Comparison of ENCODE assay signal across 1 cellular context in the genomic region with DNA sequence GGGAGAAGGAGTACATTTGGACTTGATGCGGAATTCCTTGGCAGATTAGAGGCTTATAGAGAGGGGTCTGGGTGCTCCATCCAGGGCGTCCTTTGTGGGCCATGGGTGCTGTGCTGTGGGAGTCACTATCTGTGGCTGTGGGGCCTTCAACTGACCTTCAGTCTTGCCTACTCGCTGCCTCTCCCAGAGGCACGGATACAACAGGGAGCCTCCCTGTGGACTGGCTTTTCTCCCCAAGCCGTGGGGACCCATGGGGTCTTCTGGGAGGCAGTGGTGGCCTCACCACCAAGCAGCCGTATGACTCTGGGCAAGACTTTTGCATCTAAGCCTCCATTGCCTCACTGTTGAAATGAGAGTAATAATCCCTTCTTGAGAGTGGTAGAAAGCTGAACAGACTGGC.
TF ChIP-seq lines count a peak whose summit lies in the region.

No MANE protein-coding gene starts in this region.

TF ChIP-seq in WTC11, 78 proteins besides CTCF, POLR2A, EP300 and RAD21 (continued from another document):
- TF ChIP-seq, protein P1, sequence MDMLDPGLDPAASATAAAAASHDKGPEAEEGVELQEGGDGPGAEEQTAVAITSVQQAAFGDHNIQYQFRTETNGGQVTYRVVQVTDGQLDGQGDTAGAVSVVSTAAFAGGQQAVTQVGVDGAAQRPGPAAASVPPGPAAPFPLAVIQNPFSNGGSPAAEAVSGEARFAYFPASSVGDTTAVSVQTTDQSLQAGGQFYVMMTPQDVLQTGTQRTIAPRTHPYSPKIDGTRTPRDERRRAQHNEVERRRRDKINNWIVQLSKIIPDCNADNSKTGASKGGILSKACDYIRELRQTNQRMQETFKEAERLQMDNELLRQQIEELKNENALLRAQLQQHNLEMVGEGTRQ (CRISPR knock-in tag; IDR thresholded peaks at IDR 0.05): no peak
- no peak for TF ChIP-seq SMAD3 (CRISPR knock-in tag; IDR thresholded peaks at IDR 0.05; ENCODE audit: borderline replicate concordance)
- TF ChIP-seq RELA (CRISPR knock-in tag; IDR thresholded peaks at IDR 0.05; ENCODE audit: borderline replicate concordance): no peak
- no peak for TF ChIP-seq NFE2L1 (CRISPR knock-in tag; IDR thresholded peaks at IDR 0.05)
- no peak for TF ChIP-seq ZNF138 (CRISPR knock-in tag; conservative IDR thresholded peaks at IDR 0.05)
- TF ChIP-seq ZNF416 (CRISPR knock-in tag; IDR thresholded peaks at IDR 0.05): no peak
- TF ChIP-seq CREM (CRISPR knock-in tag; IDR thresholded peaks at IDR 0.05): no peak
- no peak for TF ChIP-seq JUN (CRISPR knock-in tag; IDR thresholded peaks at IDR 0.05)
- no peak for TF ChIP-seq ZNF263 (CRISPR knock-in tag; IDR thresholded peaks at IDR 0.05; ENCODE audit: low read depth)
- TF ChIP-seq GABPB1 (CRISPR knock-in tag; IDR thresholded peaks at IDR 0.05): no peak
- TF ChIP-seq, protein P2, sequence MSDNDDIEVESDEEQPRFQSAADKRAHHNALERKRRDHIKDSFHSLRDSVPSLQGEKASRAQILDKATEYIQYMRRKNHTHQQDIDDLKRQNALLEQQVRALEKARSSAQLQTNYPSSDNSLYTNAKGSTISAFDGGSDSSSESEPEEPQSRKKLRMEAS (CRISPR knock-in tag; IDR thresholded peaks at IDR 0.05): no peak
- TF ChIP-seq, protein P3, sequence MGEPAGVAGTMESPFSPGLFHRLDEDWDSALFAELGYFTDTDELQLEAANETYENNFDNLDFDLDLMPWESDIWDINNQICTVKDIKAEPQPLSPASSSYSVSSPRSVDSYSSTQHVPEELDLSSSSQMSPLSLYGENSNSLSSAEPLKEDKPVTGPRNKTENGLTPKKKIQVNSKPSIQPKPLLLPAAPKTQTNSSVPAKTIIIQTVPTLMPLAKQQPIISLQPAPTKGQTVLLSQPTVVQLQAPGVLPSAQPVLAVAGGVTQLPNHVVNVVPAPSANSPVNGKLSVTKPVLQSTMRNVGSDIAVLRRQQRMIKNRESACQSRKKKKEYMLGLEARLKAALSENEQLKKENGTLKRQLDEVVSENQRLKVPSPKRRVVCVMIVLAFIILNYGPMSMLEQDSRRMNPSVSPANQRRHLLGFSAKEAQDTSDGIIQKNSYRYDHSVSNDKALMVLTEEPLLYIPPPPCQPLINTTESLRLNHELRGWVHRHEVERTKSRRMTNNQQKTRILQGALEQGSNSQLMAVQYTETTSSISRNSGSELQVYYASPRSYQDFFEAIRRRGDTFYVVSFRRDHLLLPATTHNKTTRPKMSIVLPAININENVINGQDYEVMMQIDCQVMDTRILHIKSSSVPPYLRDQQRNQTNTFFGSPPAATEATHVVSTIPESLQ (CRISPR knock-in tag; IDR thresholded peaks at IDR 0.05): no peak
